1 cellular context compared by ENCODE assay signal in the genomic region with DNA sequence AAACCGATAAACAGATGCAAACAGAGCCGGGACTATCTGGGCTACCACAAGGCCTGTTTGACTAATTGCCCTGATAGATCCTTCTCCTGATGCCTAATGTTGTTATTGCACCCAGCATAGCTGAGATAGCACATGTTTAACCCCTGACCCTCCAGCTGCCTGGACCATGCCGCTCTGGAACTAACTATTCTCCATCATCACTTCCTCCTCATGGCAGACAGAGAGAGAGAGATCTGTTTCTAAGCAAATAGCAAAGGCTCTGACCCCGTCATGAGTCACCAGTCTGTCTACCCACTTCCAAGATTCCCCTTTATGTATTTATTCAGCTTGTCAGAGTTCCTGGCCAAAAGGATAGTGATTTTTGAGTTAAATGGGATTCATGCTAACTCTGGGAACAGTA.
A peak's percentile ranks its signal among the peaks of the same experiment; 100 is the strongest.
TF ChIP-seq lines count a peak whose summit lies in the region.

No MANE protein-coding gene starts in this region.

TF ChIP-seq in HepG2, 621 proteins besides CTCF, POLR2A, EP300 and RAD21 (continued from another document and continues in another):
- TF ChIP-seq, protein P1, sequence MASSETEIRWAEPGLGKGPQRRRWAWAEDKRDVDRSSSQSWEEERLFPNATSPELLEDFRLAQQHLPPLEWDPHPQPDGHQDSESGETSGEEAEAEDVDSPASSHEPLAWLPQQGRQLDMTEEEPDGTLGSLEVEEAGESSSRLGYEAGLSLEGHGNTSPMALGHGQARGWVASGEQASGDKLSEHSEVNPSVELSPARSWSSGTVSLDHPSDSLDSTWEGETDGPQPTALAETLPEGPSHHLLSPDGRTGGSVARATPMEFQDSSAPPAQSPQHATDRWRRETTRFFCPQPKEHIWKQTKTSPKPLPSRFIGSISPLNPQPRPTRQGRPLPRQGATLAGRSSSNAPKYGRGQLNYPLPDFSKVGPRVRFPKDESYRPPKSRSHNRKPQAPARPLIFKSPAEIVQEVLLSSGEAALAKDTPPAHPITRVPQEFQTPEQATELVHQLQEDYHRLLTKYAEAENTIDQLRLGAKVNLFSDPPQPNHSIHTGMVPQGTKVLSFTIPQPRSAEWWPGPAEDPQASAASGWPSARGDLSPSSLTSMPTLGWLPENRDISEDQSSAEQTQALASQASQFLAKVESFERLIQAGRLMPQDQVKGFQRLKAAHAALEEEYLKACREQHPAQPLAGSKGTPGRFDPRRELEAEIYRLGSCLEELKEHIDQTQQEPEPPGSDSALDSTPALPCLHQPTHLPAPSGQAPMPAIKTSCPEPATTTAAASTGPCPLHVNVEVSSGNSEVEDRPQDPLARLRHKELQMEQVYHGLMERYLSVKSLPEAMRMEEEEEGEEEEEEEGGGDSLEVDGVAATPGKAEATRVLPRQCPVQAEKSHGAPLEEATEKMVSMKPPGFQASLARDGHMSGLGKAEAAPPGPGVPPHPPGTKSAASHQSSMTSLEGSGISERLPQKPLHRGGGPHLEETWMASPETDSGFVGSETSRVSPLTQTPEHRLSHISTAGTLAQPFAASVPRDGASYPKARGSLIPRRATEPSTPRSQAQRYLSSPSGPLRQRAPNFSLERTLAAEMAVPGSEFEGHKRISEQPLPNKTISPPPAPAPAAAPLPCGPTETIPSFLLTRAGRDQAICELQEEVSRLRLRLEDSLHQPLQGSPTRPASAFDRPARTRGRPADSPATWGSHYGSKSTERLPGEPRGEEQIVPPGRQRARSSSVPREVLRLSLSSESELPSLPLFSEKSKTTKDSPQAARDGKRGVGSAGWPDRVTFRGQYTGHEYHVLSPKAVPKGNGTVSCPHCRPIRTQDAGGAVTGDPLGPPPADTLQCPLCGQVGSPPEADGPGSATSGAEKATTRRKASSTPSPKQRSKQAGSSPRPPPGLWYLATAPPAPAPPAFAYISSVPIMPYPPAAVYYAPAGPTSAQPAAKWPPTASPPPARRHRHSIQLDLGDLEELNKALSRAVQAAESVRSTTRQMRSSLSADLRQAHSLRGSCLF (CRISPR knock-in tag; IDR thresholded peaks at IDR 0.05; ENCODE audit: borderline replicate concordance) = no peak
- TF ChIP-seq, protein P2, sequence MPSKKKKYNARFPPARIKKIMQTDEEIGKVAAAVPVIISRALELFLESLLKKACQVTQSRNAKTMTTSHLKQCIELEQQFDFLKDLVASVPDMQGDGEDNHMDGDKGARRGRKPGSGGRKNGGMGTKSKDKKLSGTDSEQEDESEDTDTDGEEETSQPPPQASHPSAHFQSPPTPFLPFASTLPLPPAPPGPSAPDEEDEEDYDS (CRISPR knock-in tag; IDR thresholded peaks at IDR 0.05) = no peak
- TF ChIP-seq XBP1 (CRISPR knock-in tag; IDR thresholded peaks at IDR 0.05) (no peak), ZNF337 (CRISPR knock-in tag; IDR thresholded peaks at IDR 0.05; ENCODE audit: borderline replicate concordance, low read depth) (no peak), ZNF709 (CRISPR knock-in tag; IDR thresholded peaks at IDR 0.05) (no peak), PITX1 (CRISPR knock-in tag; IDR thresholded peaks at IDR 0.05) (peak; percentile 49; the same call in 1 of the 2 replicates), MEIS1 (CRISPR knock-in tag; IDR thresholded peaks at IDR 0.05; ENCODE audit: borderline replicate concordance) (no peak), ZNF33A (CRISPR knock-in tag; IDR thresholded peaks at IDR 0.05; ENCODE audit: borderline replicate concordance) (no peak), ZNF761 (CRISPR knock-in tag; conservative IDR thresholded peaks at IDR 0.05) (no peak), ARID2 (CRISPR knock-in tag; IDR thresholded peaks at IDR 0.05; ENCODE audit: borderline replicate concordance) (no peak), ZNF816 (CRISPR knock-in tag; IDR thresholded peaks at IDR 0.05; ENCODE audit: borderline replicate concordance) (no peak), RARA (CRISPR knock-in tag; IDR thresholded peaks at IDR 0.05) (peak; percentile 93), FOXP1 (IDR thresholded peaks at IDR 0.05) (no peak), FOXP1 (CRISPR knock-in tag; IDR thresholded peaks at IDR 0.05) (0 out of 2 replicates have a peak, but pooled peaks have one; percentile 5), ZNF17 (CRISPR knock-in tag; IDR thresholded peaks at IDR 0.05) (no peak), ZNF20 (CRISPR knock-in tag; IDR thresholded peaks at IDR 0.05) (no peak), EED (CRISPR knock-in tag; IDR thresholded peaks at IDR 0.05) (no peak), PAWR (CRISPR knock-in tag; IDR thresholded peaks at IDR 0.05; ENCODE audit: borderline replicate concordance) (no peak), TOE1 (CRISPR knock-in tag; IDR thresholded peaks at IDR 0.05) (no peak), AGO2 (optimal IDR thresholded peaks at IDR 0.05; ENCODE audit: low read depth, low read length) (no peak), MAZ (IDR thresholded peaks at IDR 0.05; ENCODE audit: borderline replicate concordance, low read depth, low read length) (no peak), MAZ (CRISPR knock-in tag; IDR thresholded peaks at IDR 0.05; ENCODE audit: low read depth) (no peak), PCBP2 (optimal IDR thresholded peaks at IDR 0.05; ENCODE audit: low read depth, low read length, poor library complexity, severe bottlenecking) (no peak), SRSF9 (IDR thresholded peaks at IDR 0.05; ENCODE audit: borderline replicate concordance, insufficient read depth, low read depth, low read length, poor library complexity, severe bottlenecking) (no peak), ESRRA (CRISPR knock-in tag; IDR thresholded peaks at IDR 0.05; ENCODE audit: low read depth) (no peak), HMG20A (CRISPR knock-in tag; IDR thresholded peaks at IDR 0.05; ENCODE audit: borderline replicate concordance) (peak; percentile 78; the same call in 1 of the 2 replicates), ZNF644 (CRISPR knock-in tag; IDR thresholded peaks at IDR 0.05; ENCODE audit: low read depth) (no peak; the same call in 1 of the 2 replicates), MIXL1 (CRISPR knock-in tag; IDR thresholded peaks at IDR 0.05) (peak; percentile 40; the same call in 1 of the 2 replicates), ZNF766 (CRISPR knock-in tag; IDR thresholded peaks at IDR 0.05; ENCODE audit: borderline replicate concordance) (no peak), NCOA1 (CRISPR knock-in tag; IDR thresholded peaks at IDR 0.05) (no peak), ZNF841 (CRISPR knock-in tag; IDR thresholded peaks at IDR 0.05; ENCODE audit: borderline replicate concordance) (no peak)
- TF ChIP-seq, protein P3, sequence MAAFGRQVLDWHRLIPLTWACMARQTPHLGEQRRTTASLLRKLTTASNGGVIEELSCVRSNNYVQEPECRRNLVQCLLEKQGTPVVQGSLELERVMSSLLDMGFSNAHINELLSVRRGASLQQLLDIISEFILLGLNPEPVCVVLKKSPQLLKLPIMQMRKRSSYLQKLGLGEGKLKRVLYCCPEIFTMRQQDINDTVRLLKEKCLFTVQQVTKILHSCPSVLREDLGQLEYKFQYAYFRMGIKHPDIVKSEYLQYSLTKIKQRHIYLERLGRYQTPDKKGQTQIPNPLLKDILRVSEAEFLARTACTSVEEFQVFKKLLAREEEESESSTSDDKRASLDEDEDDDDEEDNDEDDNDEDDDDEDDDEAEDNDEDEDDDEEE (CRISPR knock-in tag; IDR thresholded peaks at IDR 0.05) = no peak
- TF ChIP-seq, protein P4, sequence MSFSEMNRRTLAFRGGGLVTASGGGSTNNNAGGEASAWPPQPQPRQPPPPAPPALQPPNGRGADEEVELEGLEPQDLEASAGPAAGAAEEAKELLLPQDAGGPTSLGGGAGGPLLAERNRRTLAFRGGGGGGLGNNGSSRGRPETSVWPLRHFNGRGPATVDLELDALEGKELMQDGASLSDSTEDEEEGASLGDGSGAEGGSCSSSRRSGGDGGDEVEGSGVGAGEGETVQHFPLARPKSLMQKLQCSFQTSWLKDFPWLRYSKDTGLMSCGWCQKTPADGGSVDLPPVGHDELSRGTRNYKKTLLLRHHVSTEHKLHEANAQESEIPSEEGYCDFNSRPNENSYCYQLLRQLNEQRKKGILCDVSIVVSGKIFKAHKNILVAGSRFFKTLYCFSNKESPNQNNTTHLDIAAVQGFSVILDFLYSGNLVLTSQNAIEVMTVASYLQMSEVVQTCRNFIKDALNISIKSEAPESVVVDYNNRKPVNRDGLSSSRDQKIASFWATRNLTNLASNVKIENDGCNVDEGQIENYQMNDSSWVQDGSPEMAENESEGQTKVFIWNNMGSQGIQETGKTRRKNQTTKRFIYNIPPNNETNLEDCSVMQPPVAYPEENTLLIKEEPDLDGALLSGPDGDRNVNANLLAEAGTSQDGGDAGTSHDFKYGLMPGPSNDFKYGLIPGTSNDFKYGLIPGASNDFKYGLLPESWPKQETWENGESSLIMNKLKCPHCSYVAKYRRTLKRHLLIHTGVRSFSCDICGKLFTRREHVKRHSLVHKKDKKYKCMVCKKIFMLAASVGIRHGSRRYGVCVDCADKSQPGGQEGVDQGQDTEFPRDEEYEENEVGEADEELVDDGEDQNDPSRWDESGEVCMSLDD (CRISPR knock-in tag; IDR thresholded peaks at IDR 0.05; ENCODE audit: borderline replicate concordance) = no peak
- TF ChIP-seq, protein P5, sequence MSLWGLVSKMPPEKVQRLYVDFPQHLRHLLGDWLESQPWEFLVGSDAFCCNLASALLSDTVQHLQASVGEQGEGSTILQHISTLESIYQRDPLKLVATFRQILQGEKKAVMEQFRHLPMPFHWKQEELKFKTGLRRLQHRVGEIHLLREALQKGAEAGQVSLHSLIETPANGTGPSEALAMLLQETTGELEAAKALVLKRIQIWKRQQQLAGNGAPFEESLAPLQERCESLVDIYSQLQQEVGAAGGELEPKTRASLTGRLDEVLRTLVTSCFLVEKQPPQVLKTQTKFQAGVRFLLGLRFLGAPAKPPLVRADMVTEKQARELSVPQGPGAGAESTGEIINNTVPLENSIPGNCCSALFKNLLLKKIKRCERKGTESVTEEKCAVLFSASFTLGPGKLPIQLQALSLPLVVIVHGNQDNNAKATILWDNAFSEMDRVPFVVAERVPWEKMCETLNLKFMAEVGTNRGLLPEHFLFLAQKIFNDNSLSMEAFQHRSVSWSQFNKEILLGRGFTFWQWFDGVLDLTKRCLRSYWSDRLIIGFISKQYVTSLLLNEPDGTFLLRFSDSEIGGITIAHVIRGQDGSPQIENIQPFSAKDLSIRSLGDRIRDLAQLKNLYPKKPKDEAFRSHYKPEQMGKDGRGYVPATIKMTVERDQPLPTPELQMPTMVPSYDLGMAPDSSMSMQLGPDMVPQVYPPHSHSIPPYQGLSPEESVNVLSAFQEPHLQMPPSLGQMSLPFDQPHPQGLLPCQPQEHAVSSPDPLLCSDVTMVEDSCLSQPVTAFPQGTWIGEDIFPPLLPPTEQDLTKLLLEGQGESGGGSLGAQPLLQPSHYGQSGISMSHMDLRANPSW (CRISPR knock-in tag; IDR thresholded peaks at IDR 0.05; ENCODE audit: borderline replicate concordance) = no peak
- TF ChIP-seq, protein P6, sequence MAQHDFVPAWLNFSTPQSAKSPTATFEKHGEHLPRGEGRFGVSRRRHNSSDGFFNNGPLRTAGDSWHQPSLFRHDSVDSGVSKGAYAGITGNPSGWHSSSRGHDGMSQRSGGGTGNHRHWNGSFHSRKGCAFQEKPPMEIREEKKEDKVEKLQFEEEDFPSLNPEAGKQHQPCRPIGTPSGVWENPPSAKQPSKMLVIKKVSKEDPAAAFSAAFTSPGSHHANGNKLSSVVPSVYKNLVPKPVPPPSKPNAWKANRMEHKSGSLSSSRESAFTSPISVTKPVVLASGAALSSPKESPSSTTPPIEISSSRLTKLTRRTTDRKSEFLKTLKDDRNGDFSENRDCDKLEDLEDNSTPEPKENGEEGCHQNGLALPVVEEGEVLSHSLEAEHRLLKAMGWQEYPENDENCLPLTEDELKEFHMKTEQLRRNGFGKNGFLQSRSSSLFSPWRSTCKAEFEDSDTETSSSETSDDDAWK (CRISPR knock-in tag; IDR thresholded peaks at IDR 0.05) = no peak
- TF ChIP-seq, protein P7, sequence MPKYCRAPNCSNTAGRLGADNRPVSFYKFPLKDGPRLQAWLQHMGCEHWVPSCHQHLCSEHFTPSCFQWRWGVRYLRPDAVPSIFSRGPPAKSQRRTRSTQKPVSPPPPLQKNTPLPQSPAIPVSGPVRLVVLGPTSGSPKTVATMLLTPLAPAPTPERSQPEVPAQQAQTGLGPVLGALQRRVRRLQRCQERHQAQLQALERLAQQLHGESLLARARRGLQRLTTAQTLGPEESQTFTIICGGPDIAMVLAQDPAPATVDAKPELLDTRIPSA (CRISPR knock-in tag; IDR thresholded peaks at IDR 0.05; ENCODE audit: borderline replicate concordance) = no peak
- TF ChIP-seq, protein P8, sequence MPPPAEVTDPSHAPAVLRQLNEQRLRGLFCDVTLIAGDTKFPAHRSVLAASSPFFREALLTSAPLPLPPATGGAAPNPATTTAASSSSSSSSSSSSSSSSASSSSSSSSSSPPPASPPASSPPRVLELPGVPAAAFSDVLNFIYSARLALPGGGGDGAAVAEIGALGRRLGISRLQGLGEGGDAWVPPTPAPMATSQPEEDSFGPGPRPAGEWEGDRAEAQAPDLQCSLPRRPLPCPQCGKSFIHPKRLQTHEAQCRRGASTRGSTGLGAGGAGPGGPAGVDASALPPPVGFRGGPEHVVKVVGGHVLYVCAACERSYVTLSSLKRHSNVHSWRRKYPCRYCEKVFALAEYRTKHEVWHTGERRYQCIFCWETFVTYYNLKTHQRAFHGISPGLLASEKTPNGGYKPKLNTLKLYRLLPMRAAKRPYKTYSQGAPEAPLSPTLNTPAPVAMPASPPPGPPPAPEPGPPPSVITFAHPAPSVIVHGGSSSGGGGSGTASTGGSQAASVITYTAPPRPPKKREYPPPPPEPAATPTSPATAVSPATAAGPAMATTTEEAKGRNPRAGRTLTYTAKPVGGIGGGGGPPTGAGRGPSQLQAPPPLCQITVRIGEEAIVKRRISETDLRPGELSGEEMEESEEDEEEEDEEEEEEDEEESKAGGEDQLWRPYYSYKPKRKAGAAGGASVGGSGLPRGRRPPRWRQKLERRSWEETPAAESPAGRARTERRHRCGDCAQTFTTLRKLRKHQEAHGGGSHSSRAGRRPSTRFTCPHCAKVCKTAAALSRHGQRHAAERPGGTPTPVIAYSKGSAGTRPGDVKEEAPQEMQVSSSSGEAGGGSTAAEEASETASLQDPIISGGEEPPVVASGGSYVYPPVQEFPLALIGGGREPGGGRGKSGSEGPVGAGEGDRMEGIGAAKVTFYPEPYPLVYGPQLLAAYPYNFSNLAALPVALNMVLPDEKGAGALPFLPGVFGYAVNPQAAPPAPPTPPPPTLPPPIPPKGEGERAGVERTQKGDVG (CRISPR knock-in tag; IDR thresholded peaks at IDR 0.05; ENCODE audit: borderline replicate concordance) = no peak
